ENCODE assay signal across 29 cellular contexts in genomic region chr5:14059810-14060209, GRCh38.
"Had no signal": no experiment of that assay in that cellular context is flagged by ENCODE, and none has a peak within 500 bp of the region (broad histone marks: within the 10 kb centered on the region; RNA-seq: fewer than 3 reads in every experiment).

No MANE protein-coding gene starts in this region.

- DNase-seq: dermis blood vessel endothelial cell; effector memory CD4-positive, alpha-beta T cell; foreskin keratinocyte; glutamatergic neuron; heart right ventricle; hippocampal formation; islet precursor cell; kidney glomerular epithelial cell; left colon; natural killer cell; occipital lobe; ovary; posterior cingulate gyrus; psoas muscle; right lobe of liver; stimulated activated CD4-positive, alpha-beta T cell treated with anti-CD3 and anti-CD28 coated beads, Interleukin-12 subunit alpha, Interleukin-12 subunit beta, amount 100 ng/mL, for 4 hours; stimulated activated CD4-positive, alpha-beta T cell treated with anti-CD3 and anti-CD28 coated beads, Interleukin-1b, Interleukin-23, amount 100 ng/mL, for 48 hours; stimulated activated CD4-positive, alpha-beta T cell treated with anti-CD3 and anti-CD28 coated beads, Interleukin-4, amount 100 ng/mL, for 24 hours; stimulated activated naive CD4-positive, alpha-beta T cell treated with Interleukin-2 at 50 U/mL for 16 hours; stomach; thyroid gland; trophoblast cell had no signal

- H3K27me3 ChIP-seq: esophagus muscularis mucosa, foreskin keratinocyte, gastroesophageal sphincter, heart right ventricle, ovary, right lobe of liver, stomach, thyroid gland had no signal

- H3K36me3 ChIP-seq: esophagus muscularis mucosa, gastroesophageal sphincter, heart right ventricle, ovary, right lobe of liver, stomach, thyroid gland had no signal

- H3K9me3 ChIP-seq: esophagus muscularis mucosa, gastroesophageal sphincter, ovary, psoas muscle, right lobe of liver, stomach, thyroid gland had no signal

- H3K4me2 ChIP-seq: smooth muscle cell had no signal

- H3K4me1 ChIP-seq: gastroesophageal sphincter, heart right ventricle, psoas muscle, right lobe of liver, stomach, thyroid gland had no signal

- FAIRE-seq: endothelial cell of umbilical vein had no signal

- H3K4me3 ChIP-seq: coronary artery, esophagus muscularis mucosa, gastroesophageal sphincter, heart right ventricle, lung, ovary, psoas muscle, right lobe of liver, smooth muscle cell, stomach, thyroid gland had no signal

- ATAC-seq: foreskin keratinocyte; gastroesophageal sphincter; left colon; natural killer cell; right lobe of liver; stimulated activated effector memory CD8-positive, alpha-beta T cell treated with anti-CD3 and anti-CD28 coated beads, Interleukin-12 subunit alpha, Interleukin-12 subunit beta, amount 100 ng/mL, for 72 hours had no signal

- H3K27ac ChIP-seq: coronary artery, esophagus muscularis mucosa, foreskin keratinocyte, gastroesophageal sphincter, heart right ventricle, ovary, psoas muscle, right lobe of liver, stomach, thyroid gland had no signal
